ENCODE assay signal across 20 cellular contexts in the genomic region with DNA sequence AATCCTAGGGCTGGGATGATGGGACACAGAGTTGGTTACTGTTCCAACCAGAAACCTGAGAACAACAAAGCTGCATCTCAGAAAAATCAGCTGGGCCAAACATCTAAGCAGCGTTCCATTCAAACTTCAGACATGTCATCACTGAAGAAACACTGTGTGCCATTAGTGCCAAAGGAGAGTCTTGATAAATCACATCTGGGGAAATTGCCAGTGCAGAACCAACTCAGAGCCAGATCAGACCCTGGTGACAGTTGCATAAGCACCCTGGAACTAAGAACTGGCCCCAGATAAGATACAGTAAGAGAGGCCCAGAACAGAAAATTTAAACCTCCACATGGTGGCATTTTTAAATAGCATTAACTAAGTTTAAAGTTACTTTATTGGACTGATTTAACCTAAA.
DNase-seq lines count a peak whose midpoint lies in the region; ATAC-seq lines count a peak whose summit lies in the region.
"Had no signal": no experiment of that assay in that cellular context is flagged by ENCODE, and none has a peak within 500 bp of the region (broad histone marks: within the 10 kb centered on the region; RNA-seq: fewer than 3 reads in every experiment).

No MANE protein-coding gene starts in this region.

- peak; percentile 48 for ATAC-seq in Right ventricle myocardium inferior
- ATAC-seq: Panc1 had no signal

- DNase-seq in Right ventricle myocardium inferior (ENCODE audit: missing footprints) (no peak), cardiac septum (ENCODE audit: low spot score) (no peak), NCI-H446 (lab: John Stamatoyannopoulos, UW) (peak; percentile 75 to 79), fibroblast of gingiva (ENCODE audit: low read depth) (peak; percentile 11), stromal cell of bone marrow (ENCODE audit: low read depth) (peak; percentile 4), 8988T (no peak), DMS53 treated with DMSO at 0.1 percent for 48 hours (lab: John Stamatoyannopoulos, UW; ENCODE audit: unreplicated experiment) (no peak)
- DNase-seq: ACHN, Calu3, DND-41, H9, KG1, MG63, NCI-H1105 treated with DMSO at 0.1 percent for 48 hours, NCI-H146, NCI-H1930, NCI-H2107, NCI-H526 treated with DMSO at 0.1 percent for 48 hours, SIG-M5 had no signal

- intact Hi-C loops in Right ventricle myocardium inferior (cut with DNase I) (no loop called here), cardiac septum (cut with DNase I) (no loop called here)

Comparison
In these comparisons a context has a peak if more than half of its experiments do, and no peak if none do; other contexts are left out.
1. DNase-seq: peak in NCI-H446 (2 of 2), fibroblast of gingiva (single experiment) and stromal cell of bone marrow (single experiment); none in Right ventricle myocardium inferior (single experiment), cardiac septum (single experiment), 8988T (single experiment) and DMS53 treated with DMSO at 0.1 percent for 48 hours (single experiment).